ENCODE assay signal across 1 cellular context in the genomic region with DNA sequence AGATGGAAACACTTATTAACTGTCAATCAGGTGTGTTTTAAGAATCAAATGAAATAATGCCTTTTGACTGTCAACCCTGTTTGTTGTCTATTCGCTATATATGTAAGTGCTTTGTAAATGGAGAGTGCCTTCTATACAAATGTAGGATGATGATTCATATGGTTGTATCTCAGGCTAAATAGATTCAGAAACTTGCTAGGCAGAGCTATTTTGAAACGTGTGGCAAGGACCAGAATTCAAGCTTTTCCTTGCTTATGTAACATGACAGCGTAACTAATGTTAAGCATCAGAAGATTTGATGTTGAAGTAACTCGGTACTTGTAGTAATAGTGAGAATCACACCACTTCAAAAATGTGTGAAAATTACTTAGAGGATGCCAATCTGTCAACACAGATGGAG.
TF ChIP-seq lines count a peak whose summit lies in the region.

No MANE protein-coding gene starts in this region.

TF ChIP-seq in GM23338, 12 proteins besides CTCF, POLR2A, EP300 and RAD21 (continued from another document):
- TF ChIP-seq, protein P1, sequence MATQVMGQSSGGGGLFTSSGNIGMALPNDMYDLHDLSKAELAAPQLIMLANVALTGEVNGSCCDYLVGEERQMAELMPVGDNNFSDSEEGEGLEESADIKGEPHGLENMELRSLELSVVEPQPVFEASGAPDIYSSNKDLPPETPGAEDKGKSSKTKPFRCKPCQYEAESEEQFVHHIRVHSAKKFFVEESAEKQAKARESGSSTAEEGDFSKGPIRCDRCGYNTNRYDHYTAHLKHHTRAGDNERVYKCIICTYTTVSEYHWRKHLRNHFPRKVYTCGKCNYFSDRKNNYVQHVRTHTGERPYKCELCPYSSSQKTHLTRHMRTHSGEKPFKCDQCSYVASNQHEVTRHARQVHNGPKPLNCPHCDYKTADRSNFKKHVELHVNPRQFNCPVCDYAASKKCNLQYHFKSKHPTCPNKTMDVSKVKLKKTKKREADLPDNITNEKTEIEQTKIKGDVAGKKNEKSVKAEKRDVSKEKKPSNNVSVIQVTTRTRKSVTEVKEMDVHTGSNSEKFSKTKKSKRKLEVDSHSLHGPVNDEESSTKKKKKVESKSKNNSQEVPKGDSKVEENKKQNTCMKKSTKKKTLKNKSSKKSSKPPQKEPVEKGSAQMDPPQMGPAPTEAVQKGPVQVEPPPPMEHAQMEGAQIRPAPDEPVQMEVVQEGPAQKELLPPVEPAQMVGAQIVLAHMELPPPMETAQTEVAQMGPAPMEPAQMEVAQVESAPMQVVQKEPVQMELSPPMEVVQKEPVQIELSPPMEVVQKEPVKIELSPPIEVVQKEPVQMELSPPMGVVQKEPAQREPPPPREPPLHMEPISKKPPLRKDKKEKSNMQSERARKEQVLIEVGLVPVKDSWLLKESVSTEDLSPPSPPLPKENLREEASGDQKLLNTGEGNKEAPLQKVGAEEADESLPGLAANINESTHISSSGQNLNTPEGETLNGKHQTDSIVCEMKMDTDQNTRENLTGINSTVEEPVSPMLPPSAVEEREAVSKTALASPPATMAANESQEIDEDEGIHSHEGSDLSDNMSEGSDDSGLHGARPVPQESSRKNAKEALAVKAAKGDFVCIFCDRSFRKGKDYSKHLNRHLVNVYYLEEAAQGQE (IDR thresholded peaks at IDR 0.05; ENCODE audit: unreplicated experiment), result no peak
- TF ChIP-seq CREB1 (CRISPR knock-in tag; IDR thresholded peaks at IDR 0.05; ENCODE audit: low read depth) (no peak), STAT1 (IDR thresholded peaks at IDR 0.05; ENCODE audit: unreplicated experiment) (no peak), EZH2phosphoT487 (IDR thresholded peaks at IDR 0.05; ENCODE audit: unreplicated experiment) (no peak), EZH2 (IDR thresholded peaks at IDR 0.05; ENCODE audit: low read depth, unreplicated experiment) (no peak), JUNB (IDR thresholded peaks at IDR 0.05; ENCODE audit: unreplicated experiment) (no peak), POLR2AphosphoS5 (IDR thresholded peaks at IDR 0.05; ENCODE audit: low read depth) (no peak), ZNF114 (CRISPR knock-in tag; IDR thresholded peaks at IDR 0.05) (no peak)
- TF ChIP-seq, protein P2, sequence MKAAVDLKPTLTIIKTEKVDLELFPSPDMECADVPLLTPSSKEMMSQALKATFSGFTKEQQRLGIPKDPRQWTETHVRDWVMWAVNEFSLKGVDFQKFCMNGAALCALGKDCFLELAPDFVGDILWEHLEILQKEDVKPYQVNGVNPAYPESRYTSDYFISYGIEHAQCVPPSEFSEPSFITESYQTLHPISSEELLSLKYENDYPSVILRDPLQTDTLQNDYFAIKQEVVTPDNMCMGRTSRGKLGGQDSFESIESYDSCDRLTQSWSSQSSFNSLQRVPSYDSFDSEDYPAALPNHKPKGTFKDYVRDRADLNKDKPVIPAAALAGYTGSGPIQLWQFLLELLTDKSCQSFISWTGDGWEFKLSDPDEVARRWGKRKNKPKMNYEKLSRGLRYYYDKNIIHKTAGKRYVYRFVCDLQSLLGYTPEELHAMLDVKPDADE (IDR thresholded peaks at IDR 0.05), result no peak
- TF ChIP-seq, protein P3, sequence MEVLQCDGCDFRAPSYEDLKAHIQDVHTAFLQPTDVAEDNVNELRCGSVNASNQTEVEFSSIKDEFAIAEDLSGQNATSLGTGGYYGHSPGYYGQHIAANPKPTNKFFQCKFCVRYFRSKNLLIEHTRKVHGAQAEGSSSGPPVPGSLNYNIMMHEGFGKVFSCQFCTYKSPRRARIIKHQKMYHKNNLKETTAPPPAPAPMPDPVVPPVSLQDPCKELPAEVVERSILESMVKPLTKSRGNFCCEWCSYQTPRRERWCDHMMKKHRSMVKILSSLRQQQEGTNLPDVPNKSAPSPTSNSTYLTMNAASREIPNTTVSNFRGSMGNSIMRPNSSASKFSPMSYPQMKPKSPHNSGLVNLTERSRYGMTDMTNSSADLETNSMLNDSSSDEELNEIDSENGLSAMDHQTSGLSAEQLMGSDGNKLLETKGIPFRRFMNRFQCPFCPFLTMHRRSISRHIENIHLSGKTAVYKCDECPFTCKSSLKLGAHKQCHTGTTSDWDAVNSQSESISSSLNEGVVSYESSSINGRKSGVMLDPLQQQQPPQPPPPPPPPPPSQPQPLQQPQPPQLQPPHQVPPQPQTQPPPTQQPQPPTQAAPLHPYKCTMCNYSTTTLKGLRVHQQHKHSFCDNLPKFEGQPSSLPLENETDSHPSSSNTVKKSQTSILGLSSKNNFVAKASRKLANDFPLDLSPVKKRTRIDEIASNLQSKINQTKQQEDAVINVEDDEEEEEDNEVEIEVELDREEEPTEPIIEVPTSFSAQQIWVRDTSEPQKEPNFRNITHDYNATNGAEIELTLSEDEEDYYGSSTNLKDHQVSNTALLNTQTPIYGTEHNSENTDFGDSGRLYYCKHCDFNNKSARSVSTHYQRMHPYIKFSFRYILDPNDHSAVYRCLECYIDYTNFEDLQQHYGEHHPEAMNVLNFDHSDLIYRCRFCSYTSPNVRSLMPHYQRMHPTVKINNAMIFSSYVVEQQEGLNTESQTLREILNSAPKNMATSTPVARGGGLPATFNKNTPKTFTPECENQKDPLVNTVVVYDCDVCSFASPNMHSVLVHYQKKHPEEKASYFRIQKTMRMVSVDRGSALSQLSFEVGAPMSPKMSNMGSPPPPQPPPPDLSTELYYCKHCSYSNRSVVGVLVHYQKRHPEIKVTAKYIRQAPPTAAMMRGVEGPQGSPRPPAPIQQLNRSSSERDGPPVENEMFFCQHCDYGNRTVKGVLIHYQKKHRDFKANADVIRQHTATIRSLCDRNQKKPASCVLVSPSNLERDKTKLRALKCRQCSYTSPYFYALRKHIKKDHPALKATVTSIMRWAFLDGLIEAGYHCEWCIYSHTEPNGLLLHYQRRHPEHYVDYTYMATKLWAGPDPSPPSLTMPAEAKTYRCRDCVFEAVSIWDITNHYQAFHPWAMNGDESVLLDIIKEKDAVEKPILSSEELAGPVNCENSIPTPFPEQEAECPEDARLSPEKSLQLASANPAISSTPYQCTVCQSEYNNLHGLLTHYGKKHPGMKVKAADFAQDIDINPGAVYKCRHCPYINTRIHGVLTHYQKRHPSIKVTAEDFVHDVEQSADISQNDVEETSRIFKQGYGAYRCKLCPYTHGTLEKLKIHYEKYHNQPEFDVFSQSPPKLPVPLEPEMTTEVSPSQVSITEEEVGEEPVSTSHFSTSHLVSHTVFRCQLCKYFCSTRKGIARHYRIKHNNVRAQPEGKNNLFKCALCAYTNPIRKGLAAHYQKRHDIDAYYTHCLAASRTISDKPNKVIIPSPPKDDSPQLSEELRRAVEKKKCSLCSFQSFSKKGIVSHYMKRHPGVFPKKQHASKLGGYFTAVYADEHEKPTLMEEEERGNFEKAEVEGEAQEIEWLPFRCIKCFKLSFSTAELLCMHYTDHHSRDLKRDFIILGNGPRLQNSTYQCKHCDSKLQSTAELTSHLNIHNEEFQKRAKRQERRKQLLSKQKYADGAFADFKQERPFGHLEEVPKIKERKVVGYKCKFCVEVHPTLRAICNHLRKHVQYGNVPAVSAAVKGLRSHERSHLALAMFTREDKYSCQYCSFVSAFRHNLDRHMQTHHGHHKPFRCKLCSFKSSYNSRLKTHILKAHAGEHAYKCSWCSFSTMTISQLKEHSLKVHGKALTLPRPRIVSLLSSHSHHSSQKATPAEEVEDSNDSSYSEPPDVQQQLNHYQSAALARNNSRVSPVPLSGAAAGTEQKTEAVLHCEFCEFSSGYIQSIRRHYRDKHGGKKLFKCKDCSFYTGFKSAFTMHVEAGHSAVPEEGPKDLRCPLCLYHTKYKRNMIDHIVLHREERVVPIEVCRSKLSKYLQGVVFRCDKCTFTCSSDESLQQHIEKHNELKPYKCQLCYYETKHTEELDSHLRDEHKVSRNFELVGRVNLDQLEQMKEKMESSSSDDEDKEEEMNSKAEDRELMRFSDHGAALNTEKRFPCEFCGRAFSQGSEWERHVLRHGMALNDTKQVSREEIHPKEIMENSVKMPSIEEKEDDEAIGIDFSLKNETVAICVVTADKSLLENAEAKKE (CRISPR knock-in tag; IDR thresholded peaks at IDR 0.05), result no peak
